Comparison of ENCODE assay signal across 22 cellular contexts in the genomic region with DNA sequence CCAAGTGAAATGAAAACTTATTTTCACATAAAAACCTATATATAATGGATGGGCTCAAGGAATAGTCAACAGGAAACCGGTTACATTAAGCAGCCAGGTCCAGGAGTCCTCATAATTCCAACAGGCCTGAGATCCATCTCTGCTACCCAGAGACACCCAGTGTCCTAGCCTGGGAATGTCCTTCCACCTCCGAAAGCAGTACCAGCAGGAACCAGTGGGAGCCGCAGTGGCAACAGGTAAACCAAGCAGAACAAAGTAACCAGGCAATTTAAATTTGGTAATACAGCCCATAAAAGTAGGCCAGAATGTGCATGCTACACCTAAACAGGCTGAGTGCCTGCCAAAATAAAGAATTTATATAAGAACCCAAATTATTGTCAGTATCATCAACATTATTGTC.
DNase-seq lines count a peak whose midpoint lies in the region; ATAC-seq and TF ChIP-seq lines count a peak whose summit lies in the region.
"Had no signal": no experiment of that assay in that cellular context is flagged by ENCODE, and none has a peak within 500 bp of the region (broad histone marks: within the 10 kb centered on the region; RNA-seq: fewer than 3 reads in every experiment).

No MANE protein-coding gene starts in this region.

- H3K4me1 ChIP-seq in BE2C = no peaks in the 10 kb centered on the region
- no peaks in the 10 kb centered on the region for H3K4me1 ChIP-seq in HEK293 (ENCODE audit: control insufficient read depth, insufficient read depth, low read length)
- H3K4me1 ChIP-seq: A549, left ventricle myocardium inferior, tibial nerve had no signal

- no peaks in the 10 kb centered on the region for H3K27me3 ChIP-seq in BE2C
- H3K27me3 ChIP-seq: body of pancreas, tibial nerve had no signal

- H3K9me3 ChIP-seq in BE2C (no peaks in the 10 kb centered on the region), HEK293 (ENCODE audit: control insufficient read depth, insufficient read depth, low read depth, low read length) (no peaks in the 10 kb centered on the region)
- H3K9me3 ChIP-seq: A549, body of pancreas, left ventricle myocardium inferior, tibial nerve had no signal

- ATAC-seq in HG02642 (IDR thresholded peaks at IDR 0.05; ENCODE audit: poor library complexity, unreplicated experiment) = no peak
- no peak for ATAC-seq in GM21619 (IDR thresholded peaks at IDR 0.05; ENCODE audit: unreplicated experiment)
- ATAC-seq: A549; body of pancreas; stimulated activated naive CD8-positive, alpha-beta T cell treated with anti-CD3 and anti-CD28 coated beads, Interleukin-15, Interleukin-2, amounts not matched to agents 100 U/mL and 50 U/mL, for 24 hours had no signal

- H3K4me3 ChIP-seq in BE2C (ENCODE audit: low read depth, low read length) (no peak overlapping the region), HEK293 (ENCODE audit: low read depth, low read length) (no peak overlapping the region)
- H3K4me3 ChIP-seq: A549, body of pancreas, left ventricle myocardium inferior, tibial nerve had no signal

- DNase-seq in BE2C (no peak), RPMI8226 (peak; percentile 20), iPS DF 4.7 (ENCODE audit: extremely low read depth, low spot score) (peak; percentile 3), caudate nucleus (lab: John Stamatoyannopoulos, UW) (no peak)
- DNase-seq in activated CD8-positive, alpha-beta memory T cell treated with anti-CD3 and anti-CD28 coated beads for 24 hours = no peak
- DNase-seq: activated naive CD8-positive, alpha-beta T cell treated with anti-CD3 and anti-CD28 coated beads, Interleukin-2, amount 10 ng/mL, durations not matched to agents 7 days and 5 days; cortex of kidney; DMS79; foreskin fibroblast; HCEC 1CT; left ventricle myocardium inferior; NCI-H146; NCI-H345; SHP77 treated with DMSO at 0.1 percent for 48 hours; stimulated activated naive CD8-positive, alpha-beta T cell treated with anti-CD3 and anti-CD28 coated beads, Interleukin-15, Interleukin-2, amounts not matched to agents 100 U/mL and 50 U/mL, for 24 hours; T-helper 2 cell had no signal

- CTCF ChIA-PET in HEK293 (lab: Yijun Ruan, JAX) = no interaction called here

- POLR2A ChIA-PET in HEK293 (lab: Yijun Ruan, JAX) = no interaction called here

- H3K27ac ChIP-seq in HEK293 (ENCODE audit: extremely low read depth, low read depth, low read length) (no peak overlapping the region), caudate nucleus (ENCODE audit: low read depth, low read length) (no peak overlapping the region)
- H3K27ac ChIP-seq: A549, body of pancreas, left ventricle myocardium inferior, tibial nerve had no signal

- TF ChIP-seq CTCF in BE2C (IDR thresholded peaks at IDR 0.05; ENCODE audit: low read depth, low read length) (peak; percentile 10; the same call in 1 of the 2 replicates), HEK293 (tag by site-specific recombination; IDR thresholded peaks at IDR 0.05) (no peak)

- H3K36me3 ChIP-seq in BE2C = no peaks in the 10 kb centered on the region
- no peaks in the 10 kb centered on the region for H3K36me3 ChIP-seq in HEK293 (ENCODE audit: control insufficient read depth in 2 of 2, insufficient read depth in 1 of 2, low read length in 2 of 2)
- H3K36me3 ChIP-seq: left ventricle myocardium inferior, tibial nerve had no signal

TF ChIP-seq in HEK293, 187 proteins besides CTCF, POLR2A, EP300 and RAD21:
- no peak for TF ChIP-seq ZNF248 (tag by site-specific recombination; IDR thresholded peaks at IDR 0.05)
- no peak for TF ChIP-seq ZNF777 (tag by site-specific recombination; IDR thresholded peaks at IDR 0.05; ENCODE audit: borderline replicate concordance)
- no peak for TF ChIP-seq SALL2 (tag by site-specific recombination; IDR thresholded peaks at IDR 0.05; ENCODE audit: borderline replicate concordance)
- peak; percentile 6; the same call in 1 of the 2 replicates for TF ChIP-seq ZNF654 (tag by site-specific recombination; IDR thresholded peaks at IDR 0.05; ENCODE audit: low read depth)
TF ChIP-seq in HEK293: peak in this region for 1.

Comparison
In these comparisons a context has a peak if more than half of its experiments do, and no peak if none do; other contexts are left out.
1. DNase-seq: peak in RPMI8226 (single experiment) and iPS DF 4.7 (single experiment); none in BE2C (single experiment), activated CD8-positive, alpha-beta memory T cell treated with anti-CD3 and anti-CD28 coated beads for 24 hours (single experiment) and caudate nucleus (0 of 61).